19 cellular contexts compared by ENCODE assay signal in genomic region chr12:88187571-88187970, GRCh38. TPM values are rescaled to one million over a fixed set of nuclear protein-coding genes. Genes with fewer than 3 reads are reported as not detected.
DNase-seq lines count a peak whose midpoint lies in the region; FAIRE-seq and TF ChIP-seq lines count a peak whose summit lies in the region.
"Had no signal": no experiment of that assay in that cellular context is flagged by ENCODE, and none has a peak within 500 bp of the region (broad histone marks: within the 10 kb centered on the region; RNA-seq: fewer than 3 reads in every experiment).

No MANE protein-coding gene starts in this region.

- H3K9me1 ChIP-seq in keratinocyte (ENCODE audit: control insufficient read depth, extremely low read depth, insufficient read depth, low read length): no peaks in the 10 kb centered on the region

- H3K4me1 ChIP-seq in Caco-2 (peaks cover 58% of the 10 kb centered on the region), keratinocyte (ENCODE audit: control insufficient read depth, extremely low read depth, insufficient read depth, low read length) (peaks cover 13% of the 10 kb centered on the region)
- H3K4me1 ChIP-seq: BLaER1 treated with 17β-estradiol and CSF1 and Interleukin-3, amounts not matched to agents 10 nM and 100 nM had no signal

- H3K79me2 ChIP-seq in keratinocyte (ENCODE audit: control insufficient read depth, insufficient read depth, low read length): no peaks in the 10 kb centered on the region

- H3K27me3 ChIP-seq in Caco-2 (replicated peaks; ENCODE audit: control insufficient read depth, insufficient read depth, low read length): no peaks in the 10 kb centered on the region
- H3K27me3 ChIP-seq in keratinocyte (ENCODE audit: control insufficient read depth, extremely low read depth, insufficient read depth, low read length): no peaks in the 10 kb centered on the region
- H3K27me3 ChIP-seq: BLaER1 treated with 17β-estradiol and CSF1 and Interleukin-3, amounts not matched to agents 10 nM and 100 nM had no signal

- H3K4me1 Mint-ChIP-seq in Caco-2 (ENCODE audit: low read depth, unreplicated experiment): peaks cover 31% of the 10 kb centered on the region
- peaks cover 37% of the 10 kb centered on the region for H3K4me1 Mint-ChIP-seq in HFFc6 (ENCODE audit: low read depth)
- peaks cover 2% of the 10 kb centered on the region for H3K4me1 Mint-ChIP-seq in activated T-helper 2 cell treated with anti-CD3 and anti-CD28 coated beads, Interferon-gamma antibody, Interleukin-2, Interleukin-4, amounts not matched to agents 10 μg/mL and 5 μg/mL and 100 μg/mL, durations not matched to agents 14 hours and 24 hours and 36 hours (ENCODE audit: low read depth)
- H3K4me1 Mint-ChIP-seq: B cell had no signal

- H3K9ac ChIP-seq in keratinocyte (ENCODE audit: control insufficient read depth, extremely low read depth, insufficient read depth, low read length): no peak overlapping the region
- H3K9ac ChIP-seq: BLaER1 treated with 17β-estradiol and CSF1 and Interleukin-3, amounts not matched to agents 10 nM and 100 nM; KMS-11 had no signal

- POLR2A ChIA-PET in Caco-2 (lab: Charles Lee): no interaction called here

- no TSS peak for BruUV-seq in Caco-2 (replicated peaks; lab: Mats Ljungman, UMichigan)

- H3K27ac Mint-ChIP-seq in Caco-2 (ENCODE audit: unreplicated experiment) (peak overlapping the region; percentile 42), HFFc6 (peak overlapping the region; percentile 24; the same call in 1 of the 2 replicates)
- H3K27ac Mint-ChIP-seq in activated T-helper 2 cell treated with anti-CD3 and anti-CD28 coated beads, Interferon-gamma antibody, Interleukin-2, Interleukin-4, amounts not matched to agents 10 μg/mL and 5 μg/mL and 100 μg/mL, durations not matched to agents 14 hours and 24 hours and 36 hours: no peak overlapping the region
- H3K27ac Mint-ChIP-seq: B cell; CD8-positive, alpha-beta T cell; GM23338 had no signal

- no peak for DNase-seq in Caco-2
- DNase-seq in HFFc6: no peak
- DNase-seq in keratinocyte (ENCODE audit: low read depth, low spot score): no peak
- DNase-seq in activated CD4-positive, alpha-beta T cell treated with anti-CD3 and anti-CD28 coated beads, Interleukin-2, amount 50 U/mL, for 48 hours: no peak
- DNase-seq in OCI-M2 (lab: John Stamatoyannopoulos, UW; ENCODE audit: unreplicated experiment): no peak
- no peak for DNase-seq in activated T-helper 2 cell treated with anti-CD3 and anti-CD28 coated beads, Interferon-gamma antibody, Interleukin-2, Interleukin-4, amounts not matched to agents 10 μg/mL and 5 μg/mL and 100 μg/mL, durations not matched to agents 14 hours and 24 hours and 36 hours (ENCODE audit: low spot score)
- DNase-seq: CD8-positive, alpha-beta T cell; DMS 273 treated with DMSO at 0.1 percent for 48 hours; DMS53; DND-41; H7 had no signal

- dilution Hi-C loops in keratinocyte (cut with MboI; ENCODE audit: extremely low pct_ligation_motif_present, low sequenced_read_pairs): no loop called here

- H3K27ac ChIP-seq in VCaP (peak overlapping the region; percentile 78), keratinocyte (ENCODE audit: control insufficient read depth, insufficient read depth, low read length) (peak overlapping the region; percentile 50)
- H3K27ac ChIP-seq: BLaER1 treated with 17β-estradiol and CSF1 and Interleukin-3, amounts not matched to agents 10 nM and 100 nM; KMS-11 had no signal

- H3K27me3 Mint-ChIP-seq in Caco-2 (ENCODE audit: insufficient read depth, unreplicated experiment) (no peaks in the 10 kb centered on the region), HFFc6 (ENCODE audit: insufficient read depth) (peaks cover 2% of the 10 kb centered on the region; the same call in 1 of the 2 replicates)
- H3K27me3 Mint-ChIP-seq in activated T-helper 2 cell treated with anti-CD3 and anti-CD28 coated beads, Interferon-gamma antibody, Interleukin-2, Interleukin-4, amounts not matched to agents 10 μg/mL and 5 μg/mL and 100 μg/mL, durations not matched to agents 14 hours and 24 hours and 36 hours (ENCODE audit: low read depth): no peaks in the 10 kb centered on the region
- H3K27me3 Mint-ChIP-seq: B cell had no signal

- H3K4me3 Mint-ChIP-seq in Caco-2 (ENCODE audit: unreplicated experiment) (no peak overlapping the region), HFFc6 (no peak overlapping the region)
- H3K4me3 Mint-ChIP-seq in activated T-helper 2 cell treated with anti-CD3 and anti-CD28 coated beads, Interferon-gamma antibody, Interleukin-2, Interleukin-4, amounts not matched to agents 10 μg/mL and 5 μg/mL and 100 μg/mL, durations not matched to agents 14 hours and 24 hours and 36 hours (ENCODE audit: low read depth): no peak overlapping the region
- H3K4me3 Mint-ChIP-seq: B cell; CD8-positive, alpha-beta T cell; GM23338 had no signal

- H3K9me3 Mint-ChIP-seq in Caco-2 (ENCODE audit: unreplicated experiment) (peaks cover 20% of the 10 kb centered on the region), HFFc6 (no peaks in the 10 kb centered on the region)
- no peaks in the 10 kb centered on the region for H3K9me3 Mint-ChIP-seq in activated T-helper 2 cell treated with anti-CD3 and anti-CD28 coated beads, Interferon-gamma antibody, Interleukin-2, Interleukin-4, amounts not matched to agents 10 μg/mL and 5 μg/mL and 100 μg/mL, durations not matched to agents 14 hours and 24 hours and 36 hours
- H3K9me3 Mint-ChIP-seq: CD8-positive, alpha-beta T cell had no signal

- CTCF ChIA-PET in Caco-2 (lab: Charles Lee): no interaction called here

- TF ChIP-seq CTCF in Caco-2 (IDR thresholded peaks at IDR 0.05; ENCODE audit: insufficient read depth in 1 of 2, low read depth in 1 of 2, low read length in 1 of 2, severe bottlenecking in 1 of 2, unreplicated experiment in 1 of 2) (no peak), HFFc6 (IDR thresholded peaks at IDR 0.05) (no peak), VCaP (conservative IDR thresholded peaks at IDR 0.05) (no peak), keratinocyte (optimal IDR thresholded peaks at IDR 0.05 in 1 of 3, IDR thresholded peaks at IDR 0.05 in 1 of 3, conservative IDR thresholded peaks at IDR 0.05 in 1 of 3; ENCODE audit: extremely low read depth in 1 of 3, insufficient read depth in 2 of 3, low read length in 3 of 3) (no peak)

- intact Hi-C loops in Caco-2 (cut with micrococcal nuclease; ENCODE audit: unreplicated experiment): loop anchor here (10.0 kb wide), 2 partner anchors 387 to 767 kb away; no protein-coding TSS in a partner anchor
- intact Hi-C loops in activated T-helper 2 cell treated with anti-CD3 and anti-CD28 coated beads, Interferon-gamma antibody, Interleukin-2, Interleukin-4, amounts not matched to agents 10 μg/mL and 5 μg/mL and 100 μg/mL, durations not matched to agents 14 hours and 24 hours and 36 hours (cut with micrococcal nuclease): loop anchor here (5.0 kb wide), 1 partner anchor 50 kb away; no protein-coding TSS in a partner anchor

- H3K9me3 ChIP-seq in Caco-2: peaks cover 22% of the 10 kb centered on the region
- H3K9me3 ChIP-seq in keratinocyte (ENCODE audit: control insufficient read depth, low read depth, low read length): no peaks in the 10 kb centered on the region

- no peak overlapping the region for H2AFZ ChIP-seq in keratinocyte (ENCODE audit: control insufficient read depth, low read length)
- H2AFZ ChIP-seq: GM23338 had no signal

- no peaks in the 10 kb centered on the region; the same call in 1 of the 2 replicates for H3K36me3 ChIP-seq in Caco-2 (ENCODE audit: control insufficient read depth, insufficient read depth, low read length)
- no peaks in the 10 kb centered on the region for H3K36me3 ChIP-seq in keratinocyte (ENCODE audit: control insufficient read depth in 2 of 2, extremely low read depth in 1 of 2, insufficient read depth in 2 of 2, low read length in 2 of 2)

- no peaks in the 10 kb centered on the region for H4K20me1 ChIP-seq in keratinocyte (ENCODE audit: control insufficient read depth, extremely low read depth, insufficient read depth, low read length)
- H4K20me1 ChIP-seq: BLaER1 treated with 17β-estradiol and CSF1 and Interleukin-3, amounts not matched to agents 10 nM and 100 nM had no signal

- peaks cover 35% of the 10 kb centered on the region for H3K36me3 Mint-ChIP-seq in Caco-2 (ENCODE audit: insufficient read depth, unreplicated experiment)
- peaks cover 19% of the 10 kb centered on the region for H3K36me3 Mint-ChIP-seq in HFFc6 (ENCODE audit: low read depth)
- peaks cover 19% of the 10 kb centered on the region for H3K36me3 Mint-ChIP-seq in activated T-helper 2 cell treated with anti-CD3 and anti-CD28 coated beads, Interferon-gamma antibody, Interleukin-2, Interleukin-4, amounts not matched to agents 10 μg/mL and 5 μg/mL and 100 μg/mL, durations not matched to agents 14 hours and 24 hours and 36 hours (ENCODE audit: low read depth)

- H3K4me3 ChIP-seq in Caco-2 (ENCODE audit: low read depth, low read length) (no peak overlapping the region), keratinocyte (ENCODE audit: control insufficient read depth in 2 of 3, extremely low read depth in 1 of 3, insufficient read depth in 2 of 3, low read depth in 1 of 3, low read length in 3 of 3) (no peak overlapping the region)
- H3K4me3 ChIP-seq: BLaER1 treated with 17β-estradiol and CSF1 and Interleukin-3, amounts not matched to agents 10 nM and 100 nM; GM12878; GM23338 had no signal

- FAIRE-seq in keratinocyte (lab: Jason Lieb, UNC): peak; percentile 17
- FAIRE-seq: A204.1, GM12878, GM19239 had no signal

- H3K4me2 ChIP-seq in keratinocyte (ENCODE audit: control insufficient read depth, extremely low read depth, insufficient read depth, low read depth, low read length): no peak overlapping the region
- H3K4me2 ChIP-seq: BLaER1 treated with 17β-estradiol and CSF1 and Interleukin-3, amounts not matched to agents 10 nM and 100 nM; GM23338; KMS-11 had no signal

RNA-seq across cellular contexts. Expression of gene TMTC3, which starts 45.5 kb away (rescaled TPM):
- 31.8 and 31.9 TPM in 2 replicates for total RNA-seq in Caco-2 (2022)
- total RNA-seq in HFFc6 (2021; fragmentation: NEBNext Ultra II Directional; extraction: Animal tissue kit (Norgen Biotek cat#: 25700)): 10 to 100 TPM; 41.3 to 48.9 (median 46.3) TPM
- polyA plus RNA-seq in keratinocyte: 25.8 to 35.1 TPM (median 29.0 TPM) in 3 replicates
- 5.7 TPM for polyA plus RNA-seq in keratinocyte (2011; ENCODE audit: low read depth)
- 4.3 and 12.3 TPM in 2 replicates for polyA plus RNA-seq in keratinocyte (2011; cell fraction: cytosol; rRNA removed)
- 24.2 and 32.7 TPM in 2 replicates for polyA plus RNA-seq in keratinocyte (2011; cell fraction: nucleus; rRNA removed)
- 8.8 and 17.3 TPM in 2 replicates for polyA plus RNA-seq in keratinocyte (2012; ENCODE audit: low replicate concordance)
- polyA minus RNA-seq in keratinocyte: 25.7 to 162 TPM (median 140 TPM) in 3 replicates
- polyA minus RNA-seq in keratinocyte (2011; cell fraction: cytosol; rRNA and poly(A)+ RNA removed): 57.6 TPM
- 94.2 and 194 TPM in 2 replicates for polyA minus RNA-seq in keratinocyte (2011; cell fraction: nucleus; rRNA and poly(A)+ RNA removed)
- 7.2 and 8.1 TPM in 2 replicates for total RNA-seq in activated T-helper 2 cell treated with anti-CD3 and anti-CD28 coated beads, Interferon-gamma antibody, Interleukin-2, Interleukin-4, amounts not matched to agents 10 μg/mL and 5 μg/mL and 100 μg/mL, durations not matched to agents 14 hours and 24 hours and 36 hours

RNA-seq across cellular contexts. Expression of gene CEP290, which starts 45.7 kb away (rescaled TPM):
- total RNA-seq in Caco-2 (2022): 14.0 and 16.2 TPM in 2 replicates
- 10 to 100 TPM; 10.2 to 13.4 (median 11.7) TPM for total RNA-seq in HFFc6 (2021; fragmentation: NEBNext Ultra II Directional; extraction: Animal tissue kit (Norgen Biotek cat#: 25700))
- 3.7 to 5.6 TPM (median 4.7 TPM) in 3 replicates for polyA plus RNA-seq in keratinocyte
- polyA plus RNA-seq in keratinocyte (2011; ENCODE audit: low read depth): 19.7 TPM
- 2.1 and 2.8 TPM in 2 replicates for polyA plus RNA-seq in keratinocyte (2011; cell fraction: cytosol; rRNA removed)
- polyA plus RNA-seq in keratinocyte (2011; cell fraction: nucleus; rRNA removed): 8.5 and 12.4 TPM in 2 replicates
- polyA plus RNA-seq in keratinocyte (2012; ENCODE audit: low replicate concordance): 2.5 and 4.7 TPM in 2 replicates
- polyA minus RNA-seq in keratinocyte: 0.98 to 7.1 TPM (median 2.2 TPM) in 3 replicates
- polyA minus RNA-seq in keratinocyte (2011; cell fraction: cytosol; rRNA and poly(A)+ RNA removed): 5.0 TPM
- polyA minus RNA-seq in keratinocyte (2011; cell fraction: nucleus; rRNA and poly(A)+ RNA removed): 11.1 and 24.0 TPM in 2 replicates
- 16.0 TPM in 2 replicates for total RNA-seq in activated T-helper 2 cell treated with anti-CD3 and anti-CD28 coated beads, Interferon-gamma antibody, Interleukin-2, Interleukin-4, amounts not matched to agents 10 μg/mL and 5 μg/mL and 100 μg/mL, durations not matched to agents 14 hours and 24 hours and 36 hours
